Comparison of ENCODE assay signal across 24 cellular contexts in genomic region chrX:138492371-138492770, GRCh38.
"Had no signal": no experiment of that assay in that cellular context is flagged by ENCODE, and none has a peak within 500 bp of the region (broad histone marks: within the 10 kb centered on the region; RNA-seq: fewer than 3 reads in every experiment).

No MANE protein-coding gene starts in this region.

- H3K9me3 Mint-ChIP-seq: nephron; stimulated activated memory B cell treated with anti-CD40 and anti-IgM and Interleukin-4, amounts not matched to agents 10 μg/mL and 1 μg/mL and 100 μg/mL, for 72 hours; type B pancreatic cell had no signal

- H3K27me3 Mint-ChIP-seq: naive B cell; stimulated activated memory B cell treated with anti-CD40 and anti-IgM and Interleukin-4, amounts not matched to agents 10 μg/mL and 1 μg/mL and 100 μg/mL, for 72 hours had no signal

- H3K4me3 Mint-ChIP-seq: naive B cell; nephron; stimulated activated memory B cell treated with anti-CD40 and anti-IgM and Interleukin-4, amounts not matched to agents 10 μg/mL and 1 μg/mL and 100 μg/mL, for 72 hours; type B pancreatic cell had no signal

- H3K4me3 ChIP-seq: dorsolateral prefrontal cortex, gastrocnemius medialis, lower lobe of right lung, prostate gland, right atrium auricular region, spleen, testis, tibial artery had no signal

- H3K36me3 ChIP-seq: gastrocnemius medialis, lower lobe of right lung, prostate gland, right atrium auricular region, spleen, tibial artery had no signal

- H3K36me3 Mint-ChIP-seq: naive B cell; stimulated activated memory B cell treated with anti-CD40 and anti-IgM and Interleukin-4, amounts not matched to agents 10 μg/mL and 1 μg/mL and 100 μg/mL, for 72 hours; type B pancreatic cell had no signal

- ATAC-seq: esophagus mucosa; gastrocnemius medialis; left ventricle myocardium superior; lower lobe of right lung; sciatic nerve; stimulated activated memory B cell treated with anti-CD40 and anti-IgM and Interleukin-4, amounts not matched to agents 10 μg/mL and 1 μg/mL and 100 μg/mL, for 72 hours; stimulated activated naive CD8-positive, alpha-beta T cell treated with anti-CD3 and anti-CD28 coated beads, Interleukin-15, Interleukin-2, amounts not matched to agents 100 U/mL and 50 U/mL, for 24 hours had no signal

- H3K27ac Mint-ChIP-seq: naive B cell; nephron; stimulated activated memory B cell treated with anti-CD40 and anti-IgM and Interleukin-4, amounts not matched to agents 10 μg/mL and 1 μg/mL and 100 μg/mL, for 72 hours; type B pancreatic cell had no signal

- FAIRE-seq: keratinocyte had no signal

- H3K27me3 ChIP-seq: gastrocnemius medialis, right atrium auricular region, spleen, testis, tibial artery had no signal

- H3K4me1 ChIP-seq: gastrocnemius medialis, lower lobe of right lung, prostate gland, right atrium auricular region, spleen, testis, tibial artery had no signal

- H3K9me3 ChIP-seq: gastrocnemius medialis, lower lobe of right lung, prostate gland, right atrium auricular region, spleen, testis, tibial artery had no signal

- H3K4me1 Mint-ChIP-seq: naive B cell; nephron; stimulated activated memory B cell treated with anti-CD40 and anti-IgM and Interleukin-4, amounts not matched to agents 10 μg/mL and 1 μg/mL and 100 μg/mL, for 72 hours had no signal

- H3K27ac ChIP-seq: dorsolateral prefrontal cortex, epithelial cell of prostate, gastrocnemius medialis, lower lobe of right lung, prostate gland, right atrium auricular region, spleen, testis, tibial artery had no signal

- DNase-seq: dorsolateral prefrontal cortex; effector CD4-positive, alpha-beta T cell; foreskin fibroblast; gastrocnemius medialis; head of caudate nucleus; left ventricle myocardium superior; lower lobe of right lung; naive B cell; nucleus accumbens; spleen; stimulated activated CD4-positive, alpha-beta T cell treated with anti-CD3 and anti-CD28 coated beads, Interleukin-4, amount 100 ng/mL, for 4 hours; stimulated activated naive CD8-positive, alpha-beta T cell treated with anti-CD3 and anti-CD28 coated beads, Interleukin-15, Interleukin-2, amounts not matched to agents 100 U/mL and 50 U/mL, for 24 hours; substantia nigra; testis; tibial artery had no signal
